In genomic region chr1:54980046-54980527, GRCh38 we compare ENCODE assay signal across 14 cellular contexts. TPM values are rescaled to one million over a fixed set of nuclear protein-coding genes. Genes with fewer than 3 reads are reported as not detected.
DNase-seq lines count a peak whose midpoint lies in the region; ATAC-seq and TF ChIP-seq lines count a peak whose summit lies in the region.
"Had no signal": no experiment of that assay in that cellular context is flagged by ENCODE, and none has a peak within 500 bp of the region (broad histone marks: within the 10 kb centered on the region; RNA-seq: fewer than 3 reads in every experiment).

No MANE protein-coding gene starts in this region.

- ATAC-seq in upper lobe of left lung (ENCODE audit: low FRiP score in 2 of 2) (no peak), mucosa of descending colon (no peak)
- no peak for ATAC-seq in naive thymus-derived CD8-positive, alpha-beta T cell
- ATAC-seq: activated T-cell treated with anti-CD3 and anti-CD28 coated beads, Interleukin-2, amount 50 U/mL, for 4 hours had no signal

- TF ChIP-seq EP300 in upper lobe of left lung (IDR thresholded peaks at IDR 0.05), result no peak

- no peak overlapping the region for H3K27ac Mint-ChIP-seq in naive thymus-derived CD8-positive, alpha-beta T cell

- H3K9me3 ChIP-seq in esophagus (ENCODE audit: control insufficient read depth in 2 of 2, insufficient read depth in 1 of 2, low read depth in 1 of 2, low read length in 1 of 2), result no peaks in the 10 kb centered on the region
- no peaks in the 10 kb centered on the region for H3K9me3 ChIP-seq in mucosa of stomach (ENCODE audit: control insufficient read depth, low read length)
- no peaks in the 10 kb centered on the region for H3K9me3 ChIP-seq in upper lobe of left lung
- H3K9me3 ChIP-seq in mucosa of descending colon, result no peaks in the 10 kb centered on the region

- peak overlapping the region; percentile 55 for H3K9ac ChIP-seq in mucosa of stomach (ENCODE audit: low read length)

- DNase-seq in activated CD4-positive, CD25-positive, alpha-beta regulatory T cell treated with anti-CD3 and anti-CD28 coated beads, Interleukin-2, amount 50 U/mL, for 72 hours, result peak; percentile 11
- no peak for DNase-seq in activated CD4-positive, CD25-positive, alpha-beta regulatory T cell (lab: John Stamatoyannopoulos, UW)
- no peak for DNase-seq in upper lobe of left lung
- no peak for DNase-seq in mucosa of descending colon
- no peak for DNase-seq in kidney glomerular epithelial cell (lab: John Stamatoyannopoulos, UW)
- DNase-seq in naive thymus-derived CD8-positive, alpha-beta T cell, result no peak
- DNase-seq: activated T-cell treated with anti-CD3 and anti-CD28 coated beads, Interleukin-2, amount 50 U/mL, for 4 hours; KBM-7; stimulated activated CD4-positive, alpha-beta T cell treated with anti-CD3 and anti-CD28 coated beads, Interleukin-1b, Interleukin-23, amount 100 ng/mL, for 48 hours had no signal

- no peaks in the 10 kb centered on the region for H3K36me3 Mint-ChIP-seq in naive thymus-derived CD8-positive, alpha-beta T cell

- H3K27ac ChIP-seq in esophagus (ENCODE audit: low read depth in 2 of 2, low read length in 1 of 2) (no peak overlapping the region), upper lobe of left lung (peak overlapping the region in 1 of 4 donors; percentile 21)

- peaks cover 0 to 4% (median 2%) of the 10 kb centered on the region in 4 donors for H3K4me1 Mint-ChIP-seq in naive thymus-derived CD8-positive, alpha-beta T cell

- no peak for TF ChIP-seq CTCF in upper lobe of left lung (IDR thresholded peaks at IDR 0.05)
- TF ChIP-seq CTCF in mucosa of descending colon (IDR thresholded peaks at IDR 0.05), result no peak

- POLR2A ChIA-PET in naive thymus-derived CD8-positive, alpha-beta T cell (lab: Charles Lee), result no interaction called here

- no peak overlapping the region for H3K4me3 Mint-ChIP-seq in naive thymus-derived CD8-positive, alpha-beta T cell
- H3K4me3 Mint-ChIP-seq: activated T-cell treated with anti-CD3 and anti-CD28 coated beads, Interleukin-2, amount 50 U/mL, for 4 hours had no signal

- H3K27me3 Mint-ChIP-seq in naive thymus-derived CD8-positive, alpha-beta T cell, result peaks cover 19 to 57% (median 37%) of the 10 kb centered on the region in 5 donors

- H3K27me3 ChIP-seq in esophagus (ENCODE audit: control insufficient read depth in 1 of 2, insufficient read depth in 2 of 2, low read length in 2 of 2), result no peaks in the 10 kb centered on the region
- H3K27me3 ChIP-seq in mucosa of stomach (ENCODE audit: control insufficient read depth, insufficient read depth, low read length), result peaks cover 27% of the 10 kb centered on the region
- H3K27me3 ChIP-seq in upper lobe of left lung, result peaks cover 0 to 14% (median 2%) of the 10 kb centered on the region in 4 donors

- H3K4me3 ChIP-seq in esophagus (ENCODE audit: low read depth in 1 of 2, low read length in 2 of 2), result peak overlapping the region; percentile 53 to 60
- no peak overlapping the region for H3K4me3 ChIP-seq in mucosa of stomach (ENCODE audit: low read length)
- H3K4me3 ChIP-seq in upper lobe of left lung, result peak overlapping the region in 3 of 4 donors; percentile 48 to 58 (median 57)
- no peak overlapping the region for H3K4me3 ChIP-seq in mucosa of descending colon

- H3K4me1 ChIP-seq in esophagus (ENCODE audit: control insufficient read depth in 2 of 2, insufficient read depth in 2 of 2, low read length in 1 of 2) (peaks cover 6 to 15% of the 10 kb centered on the region in 2 donors), mucosa of stomach (ENCODE audit: control insufficient read depth, insufficient read depth, low read length) (peaks cover 7% of the 10 kb centered on the region), upper lobe of left lung (peaks cover 0 to 11% (median 5%) of the 10 kb centered on the region in 4 donors), mucosa of descending colon (ENCODE audit: low read depth) (peaks cover 3% of the 10 kb centered on the region)

- no peak for TF ChIP-seq POLR2A in upper lobe of left lung (IDR thresholded peaks at IDR 0.05)

- intact Hi-C loops in mucosa of descending colon (cut with DNase I, micrococcal nuclease), result no loop called here

- 16 to 22% methylated on average over 25 of the region's 25 CpGs for WGBS in esophagus, 2 donors
- WGBS in upper lobe of left lung, 2 donors, result 30 to 37% methylated on average over 18 to 22 of the region's 25 CpGs

- H3K36me3 ChIP-seq in esophagus (ENCODE audit: control insufficient read depth in 2 of 2, insufficient read depth in 2 of 2, low read length in 1 of 2) (no peaks in the 10 kb centered on the region), mucosa of stomach (ENCODE audit: control insufficient read depth, insufficient read depth, low read length) (no peaks in the 10 kb centered on the region), upper lobe of left lung (no peaks in the 10 kb centered on the region), mucosa of descending colon (ENCODE audit: low read depth) (no peaks in the 10 kb centered on the region)

- no peaks in the 10 kb centered on the region for H3K9me3 Mint-ChIP-seq in naive thymus-derived CD8-positive, alpha-beta T cell
- H3K9me3 Mint-ChIP-seq: activated T-cell treated with anti-CD3 and anti-CD28 coated beads, Interleukin-2, amount 50 U/mL, for 4 hours had no signal

RNA-seq across cellular contexts. Expression of gene TMEM61, which starts 0.3 kb away (rescaled TPM):
- polyA plus RNA-seq in esophagus, result 1 to 10 TPM in 1 of 2 donors, under 1 TPM in 1; 0.84 to 1.2 TPM
- total RNA-seq in upper lobe of left lung (1 to 10 TPM in 5 of 6 donors, not detected in 1; 2.3 to 8.1 (median 2.9) TPM), mucosa of descending colon (10 to 100 TPM in 1 of 3 donors, 1 to 10 TPM in 2; 4.9 to 17.9 (median 8.5) TPM)
- total RNA-seq in naive thymus-derived CD8-positive, alpha-beta T cell, result not detected
- polyA plus RNA-seq in naive thymus-derived CD8-positive, alpha-beta T cell, result not detected
- total RNA-seq: A673; T-helper 1 cell treated with Interleukin-12 subunit alpha and Interleukin-12 subunit beta and Interleukin-4 antibody, amounts not matched to agents 30 ng/mL and 1 ng/mL, for 36 hours had no signal

RNA-seq across cellular contexts. Expression of gene BSND, which starts 18.6 kb away (rescaled TPM):
- not detected for polyA plus RNA-seq in esophagus
- under 1 TPM in 2 of 6 donors, not detected in 4; under 0.01 to 0.10 TPM for total RNA-seq in upper lobe of left lung
- total RNA-seq in mucosa of descending colon, result not detected
- not detected for total RNA-seq in naive thymus-derived CD8-positive, alpha-beta T cell
- not detected for polyA plus RNA-seq in naive thymus-derived CD8-positive, alpha-beta T cell
- total RNA-seq: A673; activated T-cell treated with anti-CD3 and anti-CD28 coated beads, Interleukin-2, amount 50 U/mL, for 4 hours; dermis microvascular lymphatic vessel endothelial cell; T-helper 1 cell treated with Interleukin-12 subunit alpha and Interleukin-12 subunit beta and Interleukin-4 antibody, amounts not matched to agents 30 ng/mL and 1 ng/mL, for 36 hours had no signal

RNA-seq across cellular contexts. Expression of gene PCSK9, which starts 59.3 kb away (rescaled TPM):
- polyA plus RNA-seq in esophagus, result 1 to 10 TPM; 5.1 to 5.3 TPM
- total RNA-seq in upper lobe of left lung (10 to 100 TPM in 5 of 6 donors, 1 to 10 TPM in 1; 9.4 to 63.9 (median 31.5) TPM), mucosa of descending colon (10 to 100 TPM in 1 of 3 donors, 1 to 10 TPM in 2; 3.6 to 14.1 (median 9.2) TPM)
- total RNA-seq in naive thymus-derived CD8-positive, alpha-beta T cell, result not detected
- not detected for polyA plus RNA-seq in naive thymus-derived CD8-positive, alpha-beta T cell
- total RNA-seq: T-helper 1 cell treated with Interleukin-12 subunit alpha and Interleukin-12 subunit beta and Interleukin-4 antibody, amounts not matched to agents 30 ng/mL and 1 ng/mL, for 36 hours had no signal

Comparison
In these comparisons a context has a peak if more than half of its experiments do, and no peak if none do; other contexts are left out.
1. H3K4me3 ChIP-seq: peak in esophagus (2 of 2) and upper lobe of left lung (3 of 4); none in mucosa of stomach (single experiment) and mucosa of descending colon (single experiment).
2. RNA of gene PCSK9, which starts 59.3 kb away (total RNA-seq): 9.4 to 63.9 TPM in upper lobe of left lung and 3.6 to 14.1 TPM in mucosa of descending colon; not detected in naive thymus-derived CD8-positive, alpha-beta T cell; every median in the first group is over 4 times any median in the second.